Comparison of ENCODE assay signal across 27 cellular contexts in the genomic region with DNA sequence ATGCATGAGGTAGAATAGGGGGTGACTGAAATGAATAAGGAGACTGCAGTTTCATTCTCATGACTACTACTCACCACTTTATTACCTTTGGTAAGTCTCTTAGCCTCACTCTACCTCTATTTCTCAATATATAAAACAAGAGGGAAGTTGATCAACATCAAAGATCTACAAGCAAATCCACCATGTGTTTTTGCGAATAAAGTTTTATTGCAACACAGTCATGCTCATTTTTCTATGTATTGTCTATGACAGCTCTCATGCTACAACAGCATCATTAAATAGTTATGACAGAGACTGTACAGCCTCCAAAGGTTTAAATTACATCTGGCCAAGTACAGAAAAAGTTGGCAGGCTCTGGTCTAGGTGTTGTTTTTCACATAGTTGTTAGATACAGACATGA.
"Had no signal": no experiment of that assay in that cellular context is flagged by ENCODE, and none has a peak within 500 bp of the region (broad histone marks: within the 10 kb centered on the region; RNA-seq: fewer than 3 reads in every experiment).

No MANE protein-coding gene starts in this region.

- ATAC-seq: stimulated activated effector memory CD8-positive, alpha-beta T cell treated with anti-CD3 and anti-CD28 coated beads, Interleukin-12 subunit alpha, Interleukin-12 subunit beta, amount 100 ng/mL, for 72 hours; stimulated activated memory B cell treated with anti-CD40 and anti-IgM and Interleukin-4, amounts not matched to agents 10 μg/mL and 1 μg/mL and 100 μg/mL, for 72 hours; stimulated activated naive B cell treated with anti-CD40 and anti-IgM and Interleukin-4, amounts not matched to agents 10 μg/mL and 1 μg/mL and 100 μg/mL, for 72 hours; stimulated activated naive CD8-positive, alpha-beta T cell treated with anti-CD3 and anti-CD28 coated beads, Interleukin-15, amount 100 ng/mL, for 72 hours; stimulated activated naive CD8-positive, alpha-beta T cell treated with anti-CD3 and anti-CD28 coated beads, Interleukin-15, Interleukin-2, amounts not matched to agents 100 U/mL and 50 U/mL, for 24 hours; upper lobe of right lung had no signal

- H3K27me3 ChIP-seq: stomach, suprapubic skin, testis, thyroid gland, tibial artery, tibial nerve, transverse colon, upper lobe of left lung, upper lobe of right lung, uterus, vagina had no signal

- DNase-seq: stimulated activated CD4-positive, alpha-beta T cell treated with anti-CD3 and anti-CD28 coated beads, Interleukin-2, amount 100 ng/mL, for 48 hours; stimulated activated CD4-positive, alpha-beta T cell treated with anti-CD3 and anti-CD28 coated beads, Interleukin-4, amount 100 ng/mL, for 1 hour; stimulated activated CD4-positive, alpha-beta T cell treated with anti-CD3 and anti-CD28 coated beads, Interleukin-4, amount 100 ng/mL, for 24 hours; stimulated activated CD4-positive, alpha-beta T cell treated with anti-CD3 and anti-CD28 coated beads, Interleukin-4, amount 100 ng/mL, for 4 hours; stimulated activated CD8-positive, alpha-beta memory T cell treated with anti-CD3 and anti-CD28 coated beads, Interleukin-4, amount 100 ng/mL, for 48 hours; stimulated activated naive B cell treated with anti-CD40 and anti-IgM and Interleukin-4, amounts not matched to agents 10 μg/mL and 1 μg/mL and 100 μg/mL, for 72 hours; stimulated activated naive CD4-positive, alpha-beta T cell; stimulated activated naive CD4-positive, alpha-beta T cell treated with Interleukin-2 at 50 U/mL for 16 hours; stimulated activated naive CD8-positive, alpha-beta T cell treated with anti-CD3 and anti-CD28 coated beads, Interleukin-15, amount 100 ng/mL, for 72 hours; stimulated activated naive CD8-positive, alpha-beta T cell treated with anti-CD3 and anti-CD28 coated beads, Interleukin-15, Interleukin-2, amounts not matched to agents 100 U/mL and 50 U/mL, for 24 hours; stomach; substantia nigra; testis; thyroid gland; tibial artery; transverse colon; trophoblast cell; upper lobe of left lung; upper lobe of right lung; uterus had no signal

- H3K36me3 ChIP-seq: stomach, suprapubic skin, thoracic aorta, thyroid gland, tibial artery, tibial nerve, transverse colon, upper lobe of left lung, upper lobe of right lung, uterus, vagina had no signal

- H3K9me3 ChIP-seq: stomach, suprapubic skin, testis, thoracic aorta, thyroid gland, tibial artery, tibial nerve, transverse colon, upper lobe of left lung, upper lobe of right lung, uterus, vagina had no signal

- FAIRE-seq: urothelium cell line had no signal

- H3K4me3 ChIP-seq: stomach, suprapubic skin, testis, thoracic aorta, thyroid gland, tibial artery, tibial nerve, transverse colon, upper lobe of left lung, upper lobe of right lung, uterus, vagina had no signal

- H3K4me1 ChIP-seq: stomach, suprapubic skin, testis, thyroid gland, tibial artery, transverse colon, upper lobe of left lung, upper lobe of right lung, uterus, vagina had no signal

- H3K27ac ChIP-seq: stomach, suprapubic skin, testis, thoracic aorta, thyroid gland, tibial artery, tibial nerve, transverse colon, upper lobe of left lung, upper lobe of right lung, uterus, vagina had no signal
